16 cellular contexts compared by ENCODE assay signal in the genomic region with DNA sequence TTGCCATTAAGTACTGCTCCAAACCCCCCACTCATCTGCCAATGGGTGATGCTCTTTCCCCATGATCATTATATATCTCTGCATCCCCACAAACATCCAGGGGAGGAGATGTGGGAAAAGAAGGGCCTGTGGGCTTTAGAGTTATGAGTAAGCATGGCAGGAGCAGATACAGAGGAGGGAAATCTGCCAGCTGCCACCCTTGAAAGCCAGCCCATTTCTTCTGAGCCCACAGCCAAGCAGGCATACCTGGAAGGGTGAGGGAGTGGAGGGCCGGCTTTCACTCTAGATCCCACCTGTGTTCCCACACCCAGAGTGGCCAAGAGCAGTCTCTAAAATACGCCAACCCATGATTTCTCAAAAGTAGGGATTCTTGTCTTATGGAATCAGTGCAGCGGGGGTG. TPM values are rescaled to one million over a fixed set of nuclear protein-coding genes. Genes with fewer than 3 reads are reported as not detected.
"Had no signal": no experiment of that assay in that cellular context is flagged by ENCODE, and none has a peak within 500 bp of the region (broad histone marks: within the 10 kb centered on the region; RNA-seq: fewer than 3 reads in every experiment).

No MANE protein-coding gene starts in this region.

- H3K27me3 ChIP-seq: adrenal gland, gastroesophageal sphincter, transverse colon had no signal

- ATAC-seq: activated CD4-positive, CD25-positive, alpha-beta regulatory T cell treated with anti-CD3 and anti-CD28 coated beads, Interleukin-2, amount 50 U/mL, for 24 hours; gastroesophageal sphincter; heart right ventricle; left colon; lower lobe of right lung had no signal

- DNase-seq: activated naive CD4-positive, alpha-beta T cell treated with Interleukin-2 at 50 U/mL for 16 hours; adrenal gland; heart right ventricle; left colon; lower lobe of right lung; midbrain; stimulated activated CD4-positive, alpha-beta T cell treated with anti-CD3 and anti-CD28 coated beads, Interleukin-4, amount 100 ng/mL, for 1 hour; stimulated activated naive CD4-positive, alpha-beta T cell; T-helper 9 cell; transverse colon had no signal

- H3K27ac ChIP-seq: adrenal gland, gastroesophageal sphincter, heart right ventricle, lower lobe of right lung, transverse colon had no signal

- H3K9me3 ChIP-seq: adrenal gland, gastroesophageal sphincter, heart right ventricle, lower lobe of right lung, transverse colon had no signal

- H3K36me3 ChIP-seq: adrenal gland, gastroesophageal sphincter, heart right ventricle, lower lobe of right lung, transverse colon had no signal

- H3K4me3 ChIP-seq: adrenal gland, gastroesophageal sphincter, heart right ventricle, lower lobe of right lung, transverse colon had no signal

RNA-seq across cellular contexts. Expression of gene CCR8, which starts 51.9 kb away (rescaled TPM):
- total RNA-seq: adrenal gland, cardiac septum, gastroesophageal sphincter, heart right ventricle, left colon, lower lobe of right lung, myocyte, posterior vena cava, skeletal muscle tissue, transverse colon had no signal
- polyA plus RNA-seq: adrenal gland, heart right ventricle had no signal
